25 cellular contexts compared by ENCODE assay signal in the genomic region with DNA sequence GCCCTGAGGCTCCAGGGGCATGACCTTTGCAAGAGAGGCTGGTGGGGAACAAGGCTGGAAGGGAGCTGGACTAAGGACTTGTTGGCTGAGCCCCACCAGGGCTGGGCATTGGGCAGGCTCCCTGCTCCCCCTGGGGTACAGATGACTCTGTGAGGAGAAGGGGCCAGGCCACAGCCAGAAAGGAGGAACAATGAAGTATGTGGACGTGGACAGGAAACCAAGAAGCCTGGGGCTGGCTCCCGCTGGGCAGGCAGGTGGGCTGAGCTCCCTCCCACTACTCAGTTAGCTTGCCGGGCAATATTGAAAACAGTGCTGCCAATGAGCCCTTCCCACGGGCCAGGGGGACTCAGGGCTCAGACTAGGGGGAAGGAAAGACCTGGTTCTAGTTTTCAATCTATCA.
DNase-seq lines count a peak whose midpoint lies in the region; ATAC-seq and TF ChIP-seq lines count a peak whose summit lies in the region.
"Had no signal": no experiment of that assay in that cellular context is flagged by ENCODE, and none has a peak within 500 bp of the region (broad histone marks: within the 10 kb centered on the region; RNA-seq: fewer than 3 reads in every experiment).

No MANE protein-coding gene starts in this region.

- H3K27me3 Mint-ChIP-seq in osteocyte (ENCODE audit: unreplicated experiment) (no peaks in the 10 kb centered on the region), WTC11 (ENCODE audit: low read depth) (no peaks in the 10 kb centered on the region)
- H3K27me3 Mint-ChIP-seq: activated T-cell treated with anti-CD3 and anti-CD28 coated beads, Interleukin-2, amount 50 U/mL, for 24 hours had no signal

- H3K36me3 Mint-ChIP-seq in osteocyte (ENCODE audit: unreplicated experiment), result no peaks in the 10 kb centered on the region
- peaks cover 13% of the 10 kb centered on the region for H3K36me3 Mint-ChIP-seq in WTC11
- H3K36me3 Mint-ChIP-seq: immature natural killer cell had no signal

- no peaks in the 10 kb centered on the region for H3K9me3 Mint-ChIP-seq in osteocyte (ENCODE audit: unreplicated experiment)
- H3K9me3 Mint-ChIP-seq in WTC11, result peaks cover 39% of the 10 kb centered on the region
- H3K9me3 Mint-ChIP-seq: activated T-cell treated with anti-CD3 and anti-CD28 coated beads, Interleukin-2, amount 50 U/mL, for 24 hours; CD8-positive, alpha-beta memory T cell; immature natural killer cell had no signal

- CTCF ChIA-PET in WTC11 (lab: Charles Lee), result interaction anchor here (6.2 kb wide), 1 partner anchor 42 kb away, joined by 29 read pairs; no protein-coding TSS in a partner anchor

- TF ChIP-seq CTCF in GM13976 (IDR thresholded peaks at IDR 0.05; ENCODE audit: borderline replicate concordance, control extremely low read depth, extremely low read depth, insufficient read depth, missing control alignments) (no peak), osteocyte (IDR thresholded peaks at IDR 0.05) (no peak), WTC11 (IDR thresholded peaks at IDR 0.05) (no peak)

- H3K4me1 Mint-ChIP-seq in osteocyte (ENCODE audit: unreplicated experiment), result peaks cover 21% of the 10 kb centered on the region
- H3K4me1 Mint-ChIP-seq in WTC11, result no peaks in the 10 kb centered on the region
- H3K4me1 Mint-ChIP-seq: CD8-positive, alpha-beta memory T cell; immature natural killer cell had no signal

- in situ Hi-C loops in GM13976 (cut with MboI; ENCODE audit: low sequenced_read_pairs, unreplicated experiment), result no loop called here

- ATAC-seq in WTC11, result no peak

- H3K27ac ChIP-seq in cingulate gyrus (ENCODE audit: low read depth, low read length), result peak overlapping the region; percentile 83
- H3K27ac ChIP-seq: epithelial cell of prostate, foreskin keratinocyte, hepatocyte, left lung, prostate gland had no signal

- H3K27ac Mint-ChIP-seq in osteocyte (ENCODE audit: unreplicated experiment) (peak overlapping the region; percentile 93), WTC11 (no peak overlapping the region)
- H3K27ac Mint-ChIP-seq: activated T-cell treated with anti-CD3 and anti-CD28 coated beads, Interleukin-2, amount 50 U/mL, for 24 hours; CD8-positive, alpha-beta memory T cell; immature natural killer cell; nephron progenitor cell had no signal

- POLR2A ChIA-PET in WTC11 (lab: Charles Lee), result no interaction called here

- H3K4me3 Mint-ChIP-seq in osteocyte (ENCODE audit: unreplicated experiment), result no peak overlapping the region
- H3K4me3 Mint-ChIP-seq in WTC11, result no peak overlapping the region
- H3K4me3 Mint-ChIP-seq: activated T-cell treated with anti-CD3 and anti-CD28 coated beads, Interleukin-2, amount 50 U/mL, for 24 hours; CD8-positive, alpha-beta memory T cell; immature natural killer cell; nephron progenitor cell had no signal

- DNase-seq in GM13976 (ENCODE audit: low spot score) (peak; percentile 30), NCI-H146 (lab: John Stamatoyannopoulos, UW) (peak; percentile 64), osteocyte (ENCODE audit: extremely low spot score, unreplicated experiment) (peak; percentile 79), pons (ENCODE audit: low spot score) (no peak), WTC11 (ENCODE audit: low spot score) (no peak), NOMO-1 treated with dmso at 0.1 percent for 144 hours (lab: John Stamatoyannopoulos, UW; ENCODE audit: unreplicated experiment) (no peak)
- DNase-seq in activated CD4-positive, CD25-positive, alpha-beta regulatory T cell treated with anti-CD3 and anti-CD28 coated beads, Interleukin-2, amount 50 U/mL, for 72 hours, result no peak
- DNase-seq: activated CD4-positive, alpha-beta T cell treated with anti-CD3 and anti-CD28 coated beads for 1 hour; activated T-cell treated with anti-CD3 and anti-CD28 coated beads, Interleukin-2, amount 50 U/mL, for 24 hours; CD8-positive, alpha-beta memory T cell; immature natural killer cell; left lung; MM.1S; NCI-H187 treated with DMSO at 0.1 percent for 48 hours; NCI-H2227 treated with DMSO at 0.1 percent for 48 hours; NCI-H774; nephron progenitor cell; small intestine; stimulated activated naive CD4-positive, alpha-beta T cell; T1000 had no signal

TF ChIP-seq in WTC11, 78 proteins besides CTCF, POLR2A, EP300 and RAD21 (continues in another document):
- TF ChIP-seq ZNF532 (CRISPR knock-in tag; IDR thresholded peaks at IDR 0.05; ENCODE audit: borderline replicate concordance) (no peak), HMGA2 (CRISPR knock-in tag; IDR thresholded peaks at IDR 0.05) (no peak), MLX (CRISPR knock-in tag; IDR thresholded peaks at IDR 0.05) (no peak), JUN (CRISPR knock-in tag; IDR thresholded peaks at IDR 0.05) (no peak), USF2 (CRISPR knock-in tag; IDR thresholded peaks at IDR 0.05) (no peak), ZNF671 (CRISPR knock-in tag; IDR thresholded peaks at IDR 0.05) (no peak), ZBTB21 (CRISPR knock-in tag; IDR thresholded peaks at IDR 0.05; ENCODE audit: borderline replicate concordance) (no peak), FOXP4 (CRISPR knock-in tag; IDR thresholded peaks at IDR 0.05) (no peak), CREB1 (CRISPR knock-in tag; IDR thresholded peaks at IDR 0.05) (no peak), ETV6 (CRISPR knock-in tag; IDR thresholded peaks at IDR 0.05) (no peak)
- TF ChIP-seq, protein P1, sequence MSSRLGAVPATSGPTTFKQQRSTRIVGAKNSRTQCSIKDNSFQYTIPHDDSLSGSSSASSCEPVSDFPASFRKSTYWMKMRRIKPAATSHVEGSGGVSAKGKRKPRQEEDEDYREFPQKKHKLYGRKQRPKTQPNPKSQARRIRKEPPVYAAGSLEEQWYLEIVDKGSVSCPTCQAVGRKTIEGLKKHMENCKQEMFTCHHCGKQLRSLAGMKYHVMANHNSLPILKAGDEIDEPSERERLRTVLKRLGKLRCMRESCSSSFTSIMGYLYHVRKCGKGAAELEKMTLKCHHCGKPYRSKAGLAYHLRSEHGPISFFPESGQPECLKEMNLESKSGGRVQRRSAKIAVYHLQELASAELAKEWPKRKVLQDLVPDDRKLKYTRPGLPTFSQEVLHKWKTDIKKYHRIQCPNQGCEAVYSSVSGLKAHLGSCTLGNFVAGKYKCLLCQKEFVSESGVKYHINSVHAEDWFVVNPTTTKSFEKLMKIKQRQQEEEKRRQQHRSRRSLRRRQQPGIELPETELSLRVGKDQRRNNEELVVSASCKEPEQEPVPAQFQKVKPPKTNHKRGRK (CRISPR knock-in tag; IDR thresholded peaks at IDR 0.05; ENCODE audit: borderline replicate concordance), result no peak

Comparison
In these comparisons a context has a peak if more than half of its experiments do, and no peak if none do; other contexts are left out.
1. DNase-seq: peak in GM13976 (single experiment), NCI-H146 (single experiment) and osteocyte (single experiment); none in pons (single experiment), WTC11 (single experiment), NOMO-1 treated with dmso at 0.1 percent for 144 hours (single experiment) and activated CD4-positive, CD25-positive, alpha-beta regulatory T cell treated with anti-CD3 and anti-CD28 coated beads, Interleukin-2, amount 50 U/mL, for 72 hours (single experiment).